In the genomic region with DNA sequence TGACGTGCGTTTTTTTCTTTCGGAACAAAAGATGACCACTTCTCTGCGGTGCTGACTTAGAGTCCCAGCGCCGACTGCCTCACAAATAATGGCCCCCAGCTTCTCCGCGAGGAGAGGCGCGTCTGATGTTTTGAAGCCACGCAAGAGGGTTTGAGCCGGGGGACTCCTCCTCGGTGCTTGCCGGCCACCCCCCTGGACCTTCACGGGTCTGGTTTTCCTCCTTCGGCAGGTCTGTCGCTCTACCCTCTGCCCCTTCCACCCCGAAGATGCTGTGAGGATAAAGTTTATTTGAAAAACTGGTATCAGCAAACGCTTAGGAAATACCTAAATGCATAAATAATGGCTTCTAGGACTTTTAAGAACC, we compare ENCODE assay signal across 8 cellular contexts. TPM values are rescaled to one million over a fixed set of nuclear protein-coding genes. Genes with fewer than 3 reads are reported as not detected.
DNase-seq lines count a peak whose midpoint lies in the region; ATAC-seq and TF ChIP-seq lines count a peak whose summit lies in the region.

No MANE protein-coding gene starts in this region.

- TF ChIP-seq CTCF in Calu3 (IDR thresholded peaks at IDR 0.05; ENCODE audit: unreplicated experiment): no peak
- no peak for TF ChIP-seq CTCF in KMS-11 (conservative IDR thresholded peaks at IDR 0.05; ENCODE audit: low read depth, low read length)
- no peak for TF ChIP-seq CTCF in chondrocyte (IDR thresholded peaks at IDR 0.05)

- H3K27me3 ChIP-seq in KMS-11 (ENCODE audit: insufficient read depth, low read depth) (no peaks in the 10 kb centered on the region), mucosa of rectum (ENCODE audit: control insufficient read depth in 2 of 2, insufficient read depth in 2 of 2, low read length in 2 of 2) (no peaks in the 10 kb centered on the region)

- intact Hi-C loops in Calu3 (cut with micrococcal nuclease; ENCODE audit: unreplicated experiment): no loop called here

- peak overlapping the region; percentile 47 for H3K27ac Mint-ChIP-seq in Calu3 (ENCODE audit: unreplicated experiment)
- peak overlapping the region; percentile 85 for H3K27ac Mint-ChIP-seq in chondrocyte (ENCODE audit: unreplicated experiment)

- H3K9me3 Mint-ChIP-seq in Calu3 (ENCODE audit: low read depth, unreplicated experiment): no peaks in the 10 kb centered on the region
- H3K9me3 Mint-ChIP-seq in chondrocyte (ENCODE audit: low read depth): no peaks in the 10 kb centered on the region

- no peaks in the 10 kb centered on the region for H3K9me3 ChIP-seq in mucosa of rectum (ENCODE audit: control insufficient read depth in 2 of 2, low read length in 2 of 2)

- H3K36me3 ChIP-seq in KMS-11 (ENCODE audit: insufficient read depth) (no peaks in the 10 kb centered on the region; the same call in 1 of the 2 replicates), mucosa of rectum (ENCODE audit: control insufficient read depth in 2 of 2, insufficient read depth in 2 of 2, low read length in 2 of 2) (peaks cover 12 to 20% of the 10 kb centered on the region in 2 donors)

- H3K27me3 Mint-ChIP-seq in Calu3 (ENCODE audit: unreplicated experiment) (no peaks in the 10 kb centered on the region), chondrocyte (ENCODE audit: low read depth) (no peaks in the 10 kb centered on the region)

- H4K20me1 ChIP-seq in KMS-11 (ENCODE audit: insufficient read depth): no peaks in the 10 kb centered on the region

- H3K4me1 Mint-ChIP-seq in Calu3 (ENCODE audit: low read depth, unreplicated experiment) (peaks cover 12% of the 10 kb centered on the region), chondrocyte (ENCODE audit: low read depth) (peaks cover 54% of the 10 kb centered on the region)

- BruUV-seq in Calu3 (replicated peaks; lab: Mats Ljungman, UMichigan): TSS peak; percentile 61

- H3K4me1 ChIP-seq in KMS-11 (ENCODE audit: low read depth, poor library complexity, severe bottlenecking): peaks cover 12% of the 10 kb centered on the region
- peaks cover 14 to 18% of the 10 kb centered on the region in 2 donors for H3K4me1 ChIP-seq in mucosa of rectum (ENCODE audit: control insufficient read depth in 2 of 2, insufficient read depth in 2 of 2, low read length in 2 of 2)

- H2AFZ ChIP-seq in KMS-11 (ENCODE audit: low read depth): peak overlapping the region; percentile 97

- no peak for ATAC-seq in HG03159 (IDR thresholded peaks at IDR 0.05; ENCODE audit: unreplicated experiment)
- ATAC-seq in GM18505 (IDR thresholded peaks at IDR 0.05; ENCODE audit: unreplicated experiment): no peak

- H3K4me3 Mint-ChIP-seq in Calu3 (ENCODE audit: low read depth, unreplicated experiment): peak overlapping the region; percentile 100
- peak overlapping the region; percentile 89 for H3K4me3 Mint-ChIP-seq in chondrocyte (ENCODE audit: unreplicated experiment)

- DNase-seq in Calu3 (peak; percentile 3), chondrocyte (ENCODE audit: low spot score) (no peak), NCI-H345 (lab: John Stamatoyannopoulos, UW) (no peak)
- DNase-seq in stimulated activated CD4-positive, alpha-beta T cell treated with anti-CD3 and anti-CD28 coated beads, Interleukin-4, amount 100 ng/mL, for 1 hour: no peak

- CTCF ChIA-PET in Calu3 (lab: Charles Lee): no interaction called here

- H3K4me3 ChIP-seq in KMS-11 (IDR thresholded peaks at IDR 0.05; ENCODE audit: insufficient read depth, low read depth, low read length) (no peak overlapping the region), mucosa of rectum (ENCODE audit: low read length in 2 of 2) (peak overlapping the region; percentile 71 to 99)

- peaks cover 20% of the 10 kb centered on the region; the same call in 1 of the 2 replicates for H3K79me2 ChIP-seq in KMS-11 (ENCODE audit: insufficient read depth, low read depth)

- H3K27ac ChIP-seq in KMS-11 (no peak overlapping the region), mucosa of rectum (ENCODE audit: low read depth in 2 of 2, low read length in 2 of 2) (peak overlapping the region; percentile 52 to 77)

- peak overlapping the region; percentile 87 for H3K4me2 ChIP-seq in KMS-11

- no peak for TF ChIP-seq POLR2A in GM18505 (IDR thresholded peaks at IDR 0.05; ENCODE audit: borderline replicate concordance, extremely low read depth, insufficient read depth, insufficient read length)

- H3K9ac ChIP-seq in KMS-11 (peak overlapping the region; percentile 74), mucosa of rectum (ENCODE audit: low read depth in 1 of 2, low read length in 2 of 2) (peak overlapping the region; percentile 72 to 74)

- H3K36me3 Mint-ChIP-seq in Calu3 (ENCODE audit: insufficient read depth, unreplicated experiment) (peaks cover 35% of the 10 kb centered on the region), chondrocyte (ENCODE audit: low read depth) (peaks cover 4% of the 10 kb centered on the region)

RNA-seq across cellular contexts. Expression of gene USP20, which starts 0.6 kb away (rescaled TPM):
- total RNA-seq in Calu3 (2022) (11.3 and 14.9 TPM in 2 replicates), chondrocyte (21.3 to 29.6 TPM (median 23.9 TPM) in 3 replicates)

RNA-seq across cellular contexts. Expression of gene C9orf78, which starts 0.8 kb away (rescaled TPM):
- total RNA-seq in Calu3 (2022) (24.5 and 26.2 TPM in 2 replicates), chondrocyte (37.3 to 45.7 TPM (median 37.7 TPM) in 3 replicates)

RNA-seq across cellular contexts. Expression of gene TOR1A, which starts 11.9 kb away (rescaled TPM):
- 34.2 and 36.3 TPM in 2 replicates for total RNA-seq in Calu3 (2022)
- total RNA-seq in chondrocyte: 45.3 to 54.3 TPM (median 47.4 TPM) in 3 replicates

RNA-seq across cellular contexts. Expression of gene TOR1B, which starts 32.9 kb away (rescaled TPM):
- 20.9 and 28.3 TPM in 2 replicates for total RNA-seq in Calu3 (2022)
- total RNA-seq in chondrocyte: 39.4 to 44.2 TPM (median 39.8 TPM) in 3 replicates
